ENCODE assay signal across 1 cellular context in genomic region chr11:124667601-124668000, GRCh38.
TF ChIP-seq lines count a peak whose summit lies in the region.

No MANE protein-coding gene starts in this region.

TF ChIP-seq in K562, 482 proteins besides CTCF, POLR2A, EP300 and RAD21 (continued from another document and continues in another):
- TF ChIP-seq VEZF1 (CRISPR knock-in tag; IDR thresholded peaks at IDR 0.05) (peak; percentile 28; the same call in 1 of the 2 replicates), ZNF609 (CRISPR knock-in tag; IDR thresholded peaks at IDR 0.05; ENCODE audit: borderline replicate concordance) (no peak), TCF7 (IDR thresholded peaks at IDR 0.05; ENCODE audit: borderline replicate concordance) (peak; percentile 61; the same call in 1 of the 2 replicates), RBM17 (IDR thresholded peaks at IDR 0.05; ENCODE audit: borderline replicate concordance, low read depth, low read length) (no peak), SP1 (CRISPR knock-in tag; IDR thresholded peaks at IDR 0.05) (no peak), EZH2 (IDR thresholded peaks at IDR 0.05; ENCODE audit: borderline replicate concordance, low read depth, low read length) (no peak), FOXJ3 (CRISPR knock-in tag; IDR thresholded peaks at IDR 0.05) (no peak), ZNF717 (CRISPR knock-in tag; IDR thresholded peaks at IDR 0.05) (no peak), HDAC2 (IDR thresholded peaks at IDR 0.05) (peak; percentile 78), IRF9 (tag; IDR thresholded peaks at IDR 0.05) (no peak), AFF1 (IDR thresholded peaks at IDR 0.05; ENCODE audit: low read depth in 1 of 2, partially characterized antibody in 2 of 2) (no peak), E4F1 (CRISPR knock-in tag; IDR thresholded peaks at IDR 0.05; ENCODE audit: borderline replicate concordance) (no peak), ZNF408 (CRISPR knock-in tag; IDR thresholded peaks at IDR 0.05; ENCODE audit: low read depth) (no peak), SOX6 (IDR thresholded peaks at IDR 0.05) (peak; percentile 87), RNF2 (IDR thresholded peaks at IDR 0.05) (0 out of 2 replicates have a peak, but pooled peaks have one; percentile 30), MYC (IDR thresholded peaks at IDR 0.05; ENCODE audit: low read depth, low read length) (peak; percentile 38; the same call in 1 of the 2 replicates), MYC (CRISPR knock-in tag; IDR thresholded peaks at IDR 0.05; ENCODE audit: borderline replicate concordance, low read depth) (no peak), ZNF77 (CRISPR knock-in tag; IDR thresholded peaks at IDR 0.05) (no peak), ZNF518B (CRISPR knock-in tag; IDR thresholded peaks at IDR 0.05) (no peak), CC2D1A (IDR thresholded peaks at IDR 0.05) (peak; percentile 93; the same call in 1 of the 2 replicates), NFIC (IDR thresholded peaks at IDR 0.05) (peak; percentile 89), ELF1 (tag; IDR thresholded peaks at IDR 0.05) (no peak), KLF16 (IDR thresholded peaks at IDR 0.05) (peak; percentile 88), ZC3H8 (IDR thresholded peaks at IDR 0.05) (no peak), USF1 (CRISPR knock-in tag; IDR thresholded peaks at IDR 0.05) (no peak), MED1 (CRISPR knock-in tag; IDR thresholded peaks at IDR 0.05; ENCODE audit: borderline replicate concordance) (no peak), ZNF785 (CRISPR knock-in tag; IDR thresholded peaks at IDR 0.05) (no peak), TRIM24 (IDR thresholded peaks at IDR 0.05) (peak; percentile 89 to 94), SMARCA4 (IDR thresholded peaks at IDR 0.05) (peak; percentile 95), ZNF586 (CRISPR knock-in tag; conservative IDR thresholded peaks at IDR 0.05) (no peak), HNRNPLL (IDR thresholded peaks at IDR 0.05; ENCODE audit: low read depth, low read length, poor library complexity, severe bottlenecking) (no peak), TBP (optimal IDR thresholded peaks at IDR 0.05; ENCODE audit: low read depth, low read length) (no peak), HES1 (IDR thresholded peaks at IDR 0.05; ENCODE audit: low read depth) (no peak), SPI1 (IDR thresholded peaks at IDR 0.05; ENCODE audit: borderline replicate concordance, low read depth, low read length) (no peak), ZMIZ1 (IDR thresholded peaks at IDR 0.05; ENCODE audit: low read depth in 2 of 2, low read length in 2 of 2) (peak in 1 of 2 experiments; percentile 80; a peak in 2 of 4 replicates)
